In genomic region chr13:49643003-49643651, GRCh38 we compare ENCODE assay signal across 1 cellular context.
TF ChIP-seq lines count a peak whose summit lies in the region.

No MANE protein-coding gene starts in this region.

TF ChIP-seq in K562, 482 proteins besides CTCF, POLR2A, EP300 and RAD21:
- TF ChIP-seq ZSCAN29 (IDR thresholded peaks at IDR 0.05) (no peak), ZFP1 (CRISPR knock-in tag; IDR thresholded peaks at IDR 0.05) (no peak), OTX1 (CRISPR knock-in tag; IDR thresholded peaks at IDR 0.05) (no peak), SIX5 (IDR thresholded peaks at IDR 0.05; ENCODE audit: borderline replicate concordance in 1 of 2, insufficient read depth in 1 of 2, low read depth in 1 of 2, low read length in 2 of 2) (no peak), NR1H2 (CRISPR knock-in tag; IDR thresholded peaks at IDR 0.05) (no peak), DPF2 (IDR thresholded peaks at IDR 0.05) (peak; percentile 32; the same call in 1 of the 2 replicates), SIN3A (IDR thresholded peaks at IDR 0.05; ENCODE audit: borderline replicate concordance in 2 of 2, control insufficient read depth in 1 of 2, low read depth in 2 of 2, low read length in 2 of 2) (no peak), FOXJ2 (tag; IDR thresholded peaks at IDR 0.05) (no peak), TEAD4 (IDR thresholded peaks at IDR 0.05; ENCODE audit: low read length) (0 out of 2 replicates have a peak, but pooled peaks have one; percentile 35), TEAD4 (CRISPR knock-in tag; IDR thresholded peaks at IDR 0.05; ENCODE audit: borderline replicate concordance) (no peak), SREBF2 (CRISPR knock-in tag; IDR thresholded peaks at IDR 0.05) (no peak), DACH1 (IDR thresholded peaks at IDR 0.05; ENCODE audit: partially characterized antibody) (no peak), XRCC5 (IDR thresholded peaks at IDR 0.05; ENCODE audit: low read depth, low read length) (no peak), PATZ1 (CRISPR knock-in tag; IDR thresholded peaks at IDR 0.05; ENCODE audit: borderline replicate concordance) (no peak), BACH1 (tag; IDR thresholded peaks at IDR 0.05) (no peak), ZNF174 (CRISPR knock-in tag; IDR thresholded peaks at IDR 0.05) (no peak), ZNF324 (CRISPR knock-in tag; IDR thresholded peaks at IDR 0.05) (no peak), TAL1 (IDR thresholded peaks at IDR 0.05) (peak; percentile 39), MAX (CRISPR knock-in tag; IDR thresholded peaks at IDR 0.05) (no peak), NFE2 (IDR thresholded peaks at IDR 0.05; ENCODE audit: low read depth) (no peak), TRIM24 (IDR thresholded peaks at IDR 0.05) (no peak), ZNF639 (CRISPR knock-in tag; conservative IDR thresholded peaks at IDR 0.05 in 1 of 2, IDR thresholded peaks at IDR 0.05 in 1 of 2) (no peak), SPI1 (IDR thresholded peaks at IDR 0.05; ENCODE audit: borderline replicate concordance, low read depth, low read length) (peak; percentile 88), ZNF384 (IDR thresholded peaks at IDR 0.05; ENCODE audit: low read depth, low read length) (0 out of 2 replicates have a peak, but pooled peaks have one; percentile 30), ARID1B (IDR thresholded peaks at IDR 0.05) (peak; percentile 57), ZNF398 (CRISPR knock-in tag; IDR thresholded peaks at IDR 0.05) (no peak), HDAC2 (IDR thresholded peaks at IDR 0.05) (no peak), PCBP2 (IDR thresholded peaks at IDR 0.05; ENCODE audit: low read depth, low read length, poor library complexity, severe bottlenecking) (no peak), NRF1 (conservative IDR thresholded peaks at IDR 0.05 in 1 of 2, IDR thresholded peaks at IDR 0.05 in 1 of 2) (no peak), GABPA (tag; conservative IDR thresholded peaks at IDR 0.05; ENCODE audit: low read depth) (no peak), SMARCE1 (IDR thresholded peaks at IDR 0.05) (peak; percentile 54; the same call in 1 of the 2 replicates), SMARCA4 (IDR thresholded peaks at IDR 0.05) (peak; percentile 57), TEAD1 (CRISPR knock-in tag; IDR thresholded peaks at IDR 0.05) (no peak), HDAC1 (IDR thresholded peaks at IDR 0.05) (no peak)
- TF ChIP-seq, protein P1, sequence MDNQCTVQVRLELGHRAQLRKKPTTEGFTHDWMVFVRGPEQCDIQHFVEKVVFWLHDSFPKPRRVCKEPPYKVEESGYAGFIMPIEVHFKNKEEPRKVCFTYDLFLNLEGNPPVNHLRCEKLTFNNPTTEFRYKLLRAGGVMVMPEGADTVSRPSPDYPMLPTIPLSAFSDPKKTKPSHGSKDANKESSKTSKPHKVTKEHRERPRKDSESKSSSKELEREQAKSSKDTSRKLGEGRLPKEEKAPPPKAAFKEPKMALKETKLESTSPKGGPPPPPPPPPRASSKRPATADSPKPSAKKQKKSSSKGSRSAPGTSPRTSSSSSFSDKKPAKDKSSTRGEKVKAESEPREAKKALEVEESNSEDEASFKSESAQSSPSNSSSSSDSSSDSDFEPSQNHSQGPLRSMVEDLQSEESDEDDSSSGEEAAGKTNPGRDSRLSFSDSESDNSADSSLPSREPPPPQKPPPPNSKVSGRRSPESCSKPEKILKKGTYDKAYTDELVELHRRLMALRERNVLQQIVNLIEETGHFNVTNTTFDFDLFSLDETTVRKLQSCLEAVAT (IDR thresholded peaks at IDR 0.05) = peak in 1 of 2 experiments; percentile 40; a peak in 1 of 4 replicates
- TF ChIP-seq, protein P2, sequence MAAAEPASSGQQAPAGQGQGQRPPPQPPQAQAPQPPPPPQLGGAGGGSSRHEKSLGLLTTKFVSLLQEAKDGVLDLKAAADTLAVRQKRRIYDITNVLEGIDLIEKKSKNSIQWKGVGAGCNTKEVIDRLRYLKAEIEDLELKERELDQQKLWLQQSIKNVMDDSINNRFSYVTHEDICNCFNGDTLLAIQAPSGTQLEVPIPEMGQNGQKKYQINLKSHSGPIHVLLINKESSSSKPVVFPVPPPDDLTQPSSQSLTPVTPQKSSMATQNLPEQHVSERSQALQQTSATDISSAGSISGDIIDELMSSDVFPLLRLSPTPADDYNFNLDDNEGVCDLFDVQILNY (CRISPR knock-in tag; IDR thresholded peaks at IDR 0.05) = no peak
- TF ChIP-seq, protein P3, sequence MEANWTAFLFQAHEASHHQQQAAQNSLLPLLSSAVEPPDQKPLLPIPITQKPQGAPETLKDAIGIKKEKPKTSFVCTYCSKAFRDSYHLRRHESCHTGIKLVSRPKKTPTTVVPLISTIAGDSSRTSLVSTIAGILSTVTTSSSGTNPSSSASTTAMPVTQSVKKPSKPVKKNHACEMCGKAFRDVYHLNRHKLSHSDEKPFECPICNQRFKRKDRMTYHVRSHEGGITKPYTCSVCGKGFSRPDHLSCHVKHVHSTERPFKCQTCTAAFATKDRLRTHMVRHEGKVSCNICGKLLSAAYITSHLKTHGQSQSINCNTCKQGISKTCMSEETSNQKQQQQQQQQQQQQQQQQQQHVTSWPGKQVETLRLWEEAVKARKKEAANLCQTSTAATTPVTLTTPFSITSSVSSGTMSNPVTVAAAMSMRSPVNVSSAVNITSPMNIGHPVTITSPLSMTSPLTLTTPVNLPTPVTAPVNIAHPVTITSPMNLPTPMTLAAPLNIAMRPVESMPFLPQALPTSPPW (CRISPR knock-in tag; IDR thresholded peaks at IDR 0.05) = 0 out of 2 replicates have a peak, but pooled peaks have one; percentile 16
